8 cellular contexts compared by ENCODE assay signal in the genomic region with DNA sequence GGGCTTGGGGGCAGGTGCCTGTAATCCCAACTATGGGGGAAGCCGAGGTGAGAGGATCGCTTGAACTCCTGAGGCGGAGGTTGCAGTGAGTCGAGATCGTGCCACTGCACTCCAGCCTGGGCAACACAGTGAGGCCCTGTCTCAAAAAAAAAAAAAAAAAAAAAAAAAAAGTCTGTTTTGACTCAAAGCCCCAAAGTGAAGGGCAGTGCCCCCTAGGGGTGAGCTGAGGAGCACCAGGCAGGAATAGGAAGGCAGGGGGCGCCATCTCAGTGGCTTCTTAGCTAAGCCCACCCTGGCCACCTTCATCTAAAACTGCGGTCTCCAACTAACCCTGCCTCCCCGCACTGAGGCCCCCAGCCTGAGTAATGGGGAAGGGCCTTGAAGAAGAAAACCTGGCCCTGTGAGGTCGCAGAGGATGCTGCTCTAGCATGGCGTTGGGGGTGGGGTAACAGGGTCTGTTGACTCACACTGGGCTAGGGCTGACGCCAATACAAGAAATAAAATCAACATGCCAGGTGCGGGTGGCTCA.
DNase-seq lines count a peak whose midpoint lies in the region; ATAC-seq, FAIRE-seq and TF ChIP-seq lines count a peak whose summit lies in the region.

No MANE protein-coding gene starts in this region.

- no peak overlapping the region for H3K4me3 ChIP-seq in fibroblast of mammary gland (ENCODE audit: control insufficient read depth, low read depth, low read length)

- ATAC-seq in HG02870 (IDR thresholded peaks at IDR 0.05; ENCODE audit: unreplicated experiment) (no peak), GM21390 (IDR thresholded peaks at IDR 0.05; ENCODE audit: unreplicated experiment) (no peak)

- peak; percentile 10 for DNase-seq in COLO668 (lab: John Stamatoyannopoulos, UW; ENCODE audit: unreplicated experiment)
- DNase-seq in HuH-7 (ENCODE audit: low spot score), result peak; percentile 59
- DNase-seq in activated CD4-positive, alpha-beta T cell treated with anti-CD3 and anti-CD28 coated beads for 4 hours, result peak; percentile 15 to 29
- DNase-seq in fibroblast of mammary gland (ENCODE audit: low read depth), result peak; percentile 37
- DNase-seq in stimulated activated CD4-positive, alpha-beta T cell treated with anti-CD3 and anti-CD28 coated beads, Interleukin-12 subunit alpha, Interleukin-12 subunit beta, amount 100 ng/mL, for 48 hours (ENCODE audit: low read depth in 2 of 3, low spot score in 1 of 3), result peak; percentile 14 to 49 (median 26)
- DNase-seq in RCC 7860 (ENCODE audit: low spot score), result no peak

- TF ChIP-seq CTCF in fibroblast of mammary gland (conservative IDR thresholded peaks at IDR 0.05; ENCODE audit: control insufficient read depth, insufficient read depth, low read depth, low read length), result peak; percentile 87

- no peak for FAIRE-seq in RCC 7860 (lab: Jason Lieb, UNC)
